ENCODE assay signal across 4 cellular contexts in the genomic region with DNA sequence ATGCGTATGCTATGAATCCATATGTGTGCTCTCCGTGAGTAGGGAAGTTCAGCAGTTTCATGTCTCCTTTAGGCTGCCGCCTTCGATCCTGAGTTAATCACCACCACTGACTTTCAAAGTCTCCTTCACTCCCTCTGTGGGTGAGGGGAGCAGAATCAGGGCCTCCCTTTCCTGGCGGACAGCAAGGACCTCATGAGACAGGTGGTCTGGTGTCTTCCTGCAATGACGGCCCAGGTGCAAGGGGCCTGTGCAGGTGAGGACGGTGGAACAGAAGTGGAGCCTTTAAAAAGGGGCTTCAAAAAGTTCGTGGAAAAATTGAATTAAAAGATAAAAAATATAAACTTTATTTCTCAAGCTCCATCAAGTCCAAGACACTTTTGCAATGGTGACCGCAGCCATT.
"Had no signal": no experiment of that assay in that cellular context is flagged by ENCODE, and none has a peak within 500 bp of the region (broad histone marks: within the 10 kb centered on the region; RNA-seq: fewer than 3 reads in every experiment).

No MANE protein-coding gene starts in this region.

- H3K27ac ChIP-seq: GM23248 had no signal

- H2AFZ ChIP-seq: GM23248 had no signal

- H3K36me3 ChIP-seq: HAP-1 had no signal

- DNase-seq: GM23248, GOT3, IMR-90 had no signal

- H3K4me1 ChIP-seq: HAP-1 had no signal

- H3K4me3 ChIP-seq: GM23248, HAP-1 had no signal

- H3K9ac ChIP-seq: GM23248 had no signal

- H3K9me3 ChIP-seq: HAP-1 had no signal
